ENCODE assay signal across 7 cellular contexts in genomic region chr4:107167051-107167450, GRCh38.
"Had no signal": no experiment of that assay in that cellular context is flagged by ENCODE, and none has a peak within 500 bp of the region (broad histone marks: within the 10 kb centered on the region; RNA-seq: fewer than 3 reads in every experiment).

No MANE protein-coding gene starts in this region.

- H3K27me3 Mint-ChIP-seq: IgD-negative memory B cell had no signal

- H3K4me3 ChIP-seq: GM23248, HAP-1 had no signal

- DNase-seq: GM23248, GOT3, H7, KBM-7 had no signal

- H3K36me3 Mint-ChIP-seq: IgD-negative memory B cell had no signal

- H3K4me1 Mint-ChIP-seq: IgD-negative memory B cell had no signal

- H3K27ac ChIP-seq: GM23248, HL-60 had no signal

- H3K36me3 ChIP-seq: HAP-1 had no signal

- H3K4me3 Mint-ChIP-seq: IgD-negative memory B cell had no signal

- H3K4me1 ChIP-seq: HAP-1 had no signal

- H3K9ac ChIP-seq: GM23248 had no signal

- H3K27ac Mint-ChIP-seq: IgD-negative memory B cell had no signal

- H3K9me3 ChIP-seq: HAP-1 had no signal

- H2AFZ ChIP-seq: GM23248 had no signal
